In the genomic region with DNA sequence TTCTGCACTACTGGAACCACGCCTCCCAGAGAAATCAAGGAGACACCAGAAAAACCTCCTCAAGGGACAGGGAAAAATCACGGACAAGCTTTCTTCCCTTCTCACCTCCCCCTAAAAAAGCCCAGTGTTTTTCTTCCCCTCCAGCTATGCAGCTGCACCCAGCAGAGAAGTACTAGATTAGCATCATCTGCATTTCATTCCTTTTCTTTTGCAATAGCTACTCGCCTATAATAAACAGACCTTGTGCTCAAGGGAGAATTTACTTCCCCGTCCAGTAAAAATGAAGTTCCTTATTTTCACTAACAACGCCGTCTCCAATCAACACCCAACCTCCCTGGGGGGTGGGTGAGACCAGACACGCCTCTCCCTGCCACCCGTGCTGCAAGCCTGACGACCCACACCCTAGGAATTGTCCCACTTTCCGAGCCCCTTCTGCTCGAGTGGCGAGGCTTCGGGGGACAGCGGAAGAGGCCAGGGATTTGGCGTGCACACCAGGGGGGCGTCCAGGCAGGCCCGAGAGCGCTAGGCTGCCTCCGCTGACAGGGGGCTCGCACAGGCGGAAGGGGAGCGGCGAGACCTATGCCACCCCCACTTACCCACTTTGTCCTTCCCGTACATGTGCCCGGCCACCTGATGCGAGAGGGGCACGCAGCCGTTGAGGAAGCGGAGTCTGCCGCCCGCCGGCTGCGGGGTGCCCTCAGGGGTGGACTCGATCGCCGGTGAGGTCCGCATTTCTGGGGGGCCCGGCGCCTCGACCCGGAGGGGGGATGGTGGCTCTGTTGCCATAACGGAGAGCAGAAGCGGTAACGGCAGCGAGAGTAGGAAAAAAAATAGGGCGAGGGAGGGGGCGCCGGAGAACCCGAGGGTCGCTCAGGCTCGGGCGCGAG, we compare ENCODE assay signal across 8 cellular contexts. TPM values are rescaled to one million over a fixed set of nuclear protein-coding genes. Genes with fewer than 3 reads are reported as not detected.
DNase-seq lines count a peak whose midpoint lies in the region; ATAC-seq and TF ChIP-seq lines count a peak whose summit lies in the region.

No MANE protein-coding gene starts in this region.

- no peaks in the 10 kb centered on the region for H3K4me1 ChIP-seq in prostate gland (replicated peaks)

- ATAC-seq in GM19023 (IDR thresholded peaks at IDR 0.05; ENCODE audit: unreplicated experiment), result peak; percentile 9
- peak; percentile 1 for ATAC-seq in HG03521 (IDR thresholded peaks at IDR 0.05; ENCODE audit: unreplicated experiment)

- H3K4me3 ChIP-seq in astrocyte of the spinal cord (ENCODE audit: low read depth, low read length) (peak overlapping the region; percentile 84), prostate gland (peak overlapping the region; percentile 75 to 91)

- intact Hi-C loops in prostate gland (cut with DNase I), result no loop called here

- no peaks in the 10 kb centered on the region for H3K36me3 ChIP-seq in prostate gland

- in situ Hi-C loops in astrocyte of the spinal cord (cut with HindIII; ENCODE audit: low sequenced_read_pairs), result no loop called here

- peak overlapping the region; percentile 91 to 96 for H3K27ac ChIP-seq in prostate gland

- no peak for TF ChIP-seq POLR2A in prostate gland (IDR thresholded peaks at IDR 0.05)

- DNase-seq in AG08395 (ENCODE audit: low spot score) (peak; percentile 31), SW480 (ENCODE audit: low spot score) (peak; percentile 42), astrocyte of the spinal cord (ENCODE audit: low read depth, low spot score) (peak; percentile 56), hepatic stellate cell (ENCODE audit: low spot score) (peak; percentile 40), prostate gland (ENCODE audit: low spot score) (peak; percentile 48), NCI-H446 (lab: John Stamatoyannopoulos, UW) (no peak)

- no peaks in the 10 kb centered on the region for H3K9me3 ChIP-seq in prostate gland

- H3K27me3 ChIP-seq in prostate gland (replicated peaks; ENCODE audit: insufficient read depth), result no peaks in the 10 kb centered on the region

- WGBS in prostate gland, result under 1% methylated on average over 52 of the region's 53 CpGs

- no peak for TF ChIP-seq CTCF in astrocyte of the spinal cord (IDR thresholded peaks at IDR 0.05; ENCODE audit: low read depth, low read length)
- TF ChIP-seq CTCF in prostate gland (IDR thresholded peaks at IDR 0.05), result no peak

RNA-seq across cellular contexts. Expression of gene IPMK, which starts 0.6 kb away (rescaled TPM):
- total RNA-seq in prostate gland, result 1 to 10 TPM; 2.6 to 5.5 TPM

RNA-seq across cellular contexts. Expression of gene CISD1, which starts 1.9 kb away (rescaled TPM):
- 10 to 100 TPM; 10.3 to 16.9 TPM for total RNA-seq in prostate gland

Comparison
In these comparisons a context has a peak if more than half of its experiments do, and no peak if none do; other contexts are left out.
1. DNase-seq: peak in AG08395 (single experiment), SW480 (single experiment), astrocyte of the spinal cord (single experiment), hepatic stellate cell (single experiment) and prostate gland (single experiment); none in NCI-H446 (0 of 2).